ENCODE assay signal across 8 cellular contexts in genomic region chr1:8510041-8510823, GRCh38.
DNase-seq lines count a peak whose midpoint lies in the region; ATAC-seq and TF ChIP-seq lines count a peak whose summit lies in the region.

No MANE protein-coding gene starts in this region.

- TF ChIP-seq CTCF in osteocyte (IDR thresholded peaks at IDR 0.05) = no peak

- no peaks in the 10 kb centered on the region for H3K27me3 Mint-ChIP-seq in osteocyte (ENCODE audit: unreplicated experiment)

- H3K4me1 Mint-ChIP-seq in osteocyte (ENCODE audit: unreplicated experiment) = peaks cover 20% of the 10 kb centered on the region

- peak overlapping the region; percentile 65 for H3K4me3 Mint-ChIP-seq in osteocyte (ENCODE audit: unreplicated experiment)

- intact Hi-C loops in aorta (cut with DNase I) = no loop called here

- peak; percentile 95 for DNase-seq in EH (ENCODE audit: low read depth)
- DNase-seq in activated CD4-positive, alpha-beta T cell treated with anti-CD3 and anti-CD28 coated beads for 4 hours = peak; percentile 53 to 58
- DNase-seq in epithelial cell of prostate (ENCODE audit: low read depth, low spot score) = no peak
- DNase-seq in osteocyte (ENCODE audit: extremely low spot score, unreplicated experiment) = no peak
- DNase-seq in aorta = no peak
- no peak for DNase-seq in NCI-H187 treated with DMSO at 0.1 percent for 48 hours (lab: John Stamatoyannopoulos, UW)
- no peak for DNase-seq in HK-2 (ENCODE audit: unreplicated experiment)

- peaks cover 0 to 7% of the 10 kb centered on the region in 2 donors for H3K4me1 ChIP-seq in aorta (ENCODE audit: control insufficient read depth in 1 of 2, insufficient read depth in 2 of 2, low read length in 2 of 2)

- no peaks in the 10 kb centered on the region for H3K36me3 ChIP-seq in aorta (ENCODE audit: control insufficient read depth in 1 of 2, insufficient read depth in 2 of 2, low read length in 1 of 2)

- H3K4me3 ChIP-seq in aorta (ENCODE audit: low read length in 2 of 2) = peak overlapping the region; percentile 29 to 74

- WGBS in aorta, 2 donors = 1 to 4% methylated on average over 9 of the region's 9 CpGs

- ATAC-seq in aorta (ENCODE audit: low FRiP score) = peak; percentile 69
- no peak for ATAC-seq in HG02678 (IDR thresholded peaks at IDR 0.05; ENCODE audit: unreplicated experiment)

- H3K27ac ChIP-seq in epithelial cell of prostate (peak overlapping the region; percentile 19), aorta (ENCODE audit: low read depth in 1 of 2, low read length in 2 of 2) (peak overlapping the region; percentile 84 to 96)

- peaks cover 11% of the 10 kb centered on the region for H3K36me3 Mint-ChIP-seq in osteocyte (ENCODE audit: unreplicated experiment)

- H3K9me3 Mint-ChIP-seq in osteocyte (ENCODE audit: unreplicated experiment) = no peaks in the 10 kb centered on the region

- no peaks in the 10 kb centered on the region for H3K9me3 ChIP-seq in aorta (ENCODE audit: control insufficient read depth, low read length)

- peak overlapping the region; percentile 90 for H3K27ac Mint-ChIP-seq in osteocyte (ENCODE audit: unreplicated experiment)

- no peaks in the 10 kb centered on the region for H3K27me3 ChIP-seq in aorta (ENCODE audit: control insufficient read depth in 1 of 2, insufficient read depth in 2 of 2, low read length in 1 of 2)

Comparison
In these comparisons a context has a peak if more than half of its experiments do, and no peak if none do; other contexts are left out.
1. DNase-seq: peak in EH (single experiment) and activated CD4-positive, alpha-beta T cell treated with anti-CD3 and anti-CD28 coated beads for 4 hours (2 of 2); none in epithelial cell of prostate (single experiment), osteocyte (single experiment), aorta (0 of 2), NCI-H187 treated with DMSO at 0.1 percent for 48 hours (single experiment) and HK-2 (single experiment).